Comparison of ENCODE assay signal across 22 cellular contexts in the genomic region with DNA sequence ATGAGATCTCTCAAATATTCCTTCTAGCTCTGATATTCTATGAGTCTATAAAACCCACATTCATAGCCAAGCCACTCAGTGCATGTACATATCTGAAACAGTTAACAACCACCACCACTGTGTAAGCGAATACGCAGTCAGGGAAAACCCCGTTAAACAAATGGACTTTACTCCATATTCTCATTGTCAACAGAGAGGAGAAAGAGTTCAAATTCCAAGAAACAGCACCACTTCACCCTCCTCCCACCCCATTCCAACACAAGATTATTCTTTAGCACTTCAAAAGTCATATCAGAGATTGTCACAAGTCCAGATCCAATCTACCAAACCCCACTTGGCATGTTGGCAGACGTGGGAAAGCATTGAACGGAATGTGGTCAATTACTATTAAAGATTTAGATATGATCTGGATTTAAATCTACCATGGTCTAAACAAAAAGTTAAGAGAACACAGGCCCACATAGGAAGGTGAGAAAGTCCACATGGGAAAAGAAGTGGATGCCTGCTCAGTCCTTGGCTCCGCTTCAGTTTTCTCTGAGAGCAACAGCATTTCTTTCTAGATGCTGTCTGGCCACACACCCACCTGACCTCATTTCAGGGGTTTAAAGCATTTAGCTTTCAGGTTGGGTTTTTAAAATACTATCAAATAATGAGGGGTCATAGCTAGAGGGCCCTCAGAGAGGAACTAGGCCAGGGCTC. TPM values are rescaled to one million over a fixed set of nuclear protein-coding genes. Genes with fewer than 3 reads are reported as not detected.
DNase-seq lines count a peak whose midpoint lies in the region; ATAC-seq, FAIRE-seq and TF ChIP-seq lines count a peak whose summit lies in the region.
"Had no signal": no experiment of that assay in that cellular context is flagged by ENCODE, and none has a peak within 500 bp of the region (broad histone marks: within the 10 kb centered on the region; RNA-seq: fewer than 3 reads in every experiment).

No MANE protein-coding gene starts in this region.

- H3K4me1 ChIP-seq in Caco-2 (peaks cover 19% of the 10 kb centered on the region), body of pancreas (peaks cover 9% of the 10 kb centered on the region), pancreas (no peaks in the 10 kb centered on the region)
- H3K4me1 ChIP-seq: BLaER1 treated with 17β-estradiol and CSF1 and Interleukin-3, amounts not matched to agents 10 nM and 100 nM had no signal

- H3K4me3 ChIP-seq in Caco-2 (ENCODE audit: low read depth, low read length) (no peak overlapping the region), body of pancreas (no peak overlapping the region), pancreas (no peak overlapping the region)
- H3K4me3 ChIP-seq: BLaER1 treated with 17β-estradiol and CSF1 and Interleukin-3, amounts not matched to agents 10 nM and 100 nM; PC-9 had no signal

- POLR2A ChIA-PET in Caco-2 (lab: Charles Lee), result no interaction called here

- peak overlapping the region; percentile 84 for H3K27ac Mint-ChIP-seq in Caco-2 (ENCODE audit: unreplicated experiment)
- H3K27ac Mint-ChIP-seq in activated T-cell treated with anti-CD3 and anti-CD28 coated beads, Interleukin-2, amount 50 U/mL, for 72 hours, result no peak overlapping the region
- H3K27ac Mint-ChIP-seq: CD4-positive, alpha-beta memory T cell had no signal

- no peaks in the 10 kb centered on the region for H3K9me3 Mint-ChIP-seq in Caco-2 (ENCODE audit: unreplicated experiment)
- H3K9me3 Mint-ChIP-seq in activated T-cell treated with anti-CD3 and anti-CD28 coated beads, Interleukin-2, amount 50 U/mL, for 72 hours, result no peaks in the 10 kb centered on the region
- H3K9me3 Mint-ChIP-seq: CD4-positive, alpha-beta memory T cell had no signal

- no peaks in the 10 kb centered on the region for H3K27me3 ChIP-seq in Caco-2 (replicated peaks; ENCODE audit: control insufficient read depth, insufficient read depth, low read length)
- H3K27me3 ChIP-seq in body of pancreas, result no peaks in the 10 kb centered on the region
- H3K27me3 ChIP-seq in pancreas, result no peaks in the 10 kb centered on the region
- H3K27me3 ChIP-seq: BLaER1 treated with 17β-estradiol and CSF1 and Interleukin-3, amounts not matched to agents 10 nM and 100 nM had no signal

- 18 to 19% methylated on average over 5 to 6 of the region's 6 CpGs for WGBS in body of pancreas, 2 donors
- 31 to 38% methylated on average over 6 of the region's 6 CpGs for WGBS in pancreas, 2 donors

- H3K27ac ChIP-seq in body of pancreas (peak overlapping the region in 2 of 4 donors; percentile 26 to 41), pancreas (peak overlapping the region in 2 of 4 donors; percentile 20 to 42)
- H3K27ac ChIP-seq: BLaER1 treated with 17β-estradiol and CSF1 and Interleukin-3, amounts not matched to agents 10 nM and 100 nM; PC-9 had no signal

- no peak for TF ChIP-seq CTCF in Caco-2 (IDR thresholded peaks at IDR 0.05; ENCODE audit: insufficient read depth in 1 of 2, low read depth in 1 of 2, low read length in 1 of 2, severe bottlenecking in 1 of 2, unreplicated experiment in 1 of 2)
- no peak for TF ChIP-seq CTCF in body of pancreas (IDR thresholded peaks at IDR 0.05)
- TF ChIP-seq CTCF in pancreas (IDR thresholded peaks at IDR 0.05), result no peak

- CTCF ChIA-PET in Caco-2 (lab: Charles Lee), result no interaction called here

- peak; percentile 37 to 39 for DNase-seq in Caco-2
- peak in 1 of 4 donors; percentile 2 for DNase-seq in body of pancreas
- DNase-seq in left lobe of liver (ENCODE audit: low spot score), result no peak
- DNase-seq in pancreas, result no peak
- no peak for DNase-seq in hippocampal formation (lab: John Stamatoyannopoulos, UW)
- DNase-seq in NCI-H2029 treated with DMSO at 0.1 percent for 48 hours (lab: John Stamatoyannopoulos, UW), result no peak
- DNase-seq in activated T-cell treated with anti-CD3 and anti-CD28 coated beads, Interleukin-2, amount 50 U/mL, for 72 hours, result no peak
- DNase-seq in NCI-H1105 (lab: John Stamatoyannopoulos, UW), result no peak
- DNase-seq: 8988T; CD4-positive, alpha-beta memory T cell; DMS153; GOT3; HCEC 1CT; Karpas-422; NCI-H1694 treated with DMSO at 0.1 percent for 48 hours; NCI-H748 treated with DMSO at 0.1 percent for 48 hours; PC-9; RPMI8226; SHP77 had no signal

- ATAC-seq in body of pancreas (peak; percentile 59), left lobe of liver (peak; percentile 83), pancreas (peak; percentile 46 to 93 (median 77))
- no peak for ATAC-seq in activated T-cell treated with anti-CD3 and anti-CD28 coated beads, Interleukin-2, amount 50 U/mL, for 72 hours (replicated peaks in 1 of 2)

- intact Hi-C loops in Caco-2 (cut with micrococcal nuclease; ENCODE audit: unreplicated experiment), result loop anchor here (2.0 kb wide), 2 partner anchors 14 to 40 kb away; partner anchors contain the start of gene KLHL13
- intact Hi-C loops in body of pancreas (cut with DNase I), result no loop called here
- intact Hi-C loops in pancreas (cut with DNase I), result no loop called here

- H3K27me3 Mint-ChIP-seq in Caco-2 (ENCODE audit: insufficient read depth, unreplicated experiment), result no peaks in the 10 kb centered on the region
- no peaks in the 10 kb centered on the region for H3K27me3 Mint-ChIP-seq in activated T-cell treated with anti-CD3 and anti-CD28 coated beads, Interleukin-2, amount 50 U/mL, for 72 hours (ENCODE audit: low read depth)

- peaks cover 14% of the 10 kb centered on the region for H3K4me1 Mint-ChIP-seq in Caco-2 (ENCODE audit: low read depth, unreplicated experiment)
- H3K4me1 Mint-ChIP-seq in activated T-cell treated with anti-CD3 and anti-CD28 coated beads, Interleukin-2, amount 50 U/mL, for 72 hours (ENCODE audit: low read depth), result no peaks in the 10 kb centered on the region
- H3K4me1 Mint-ChIP-seq: CD4-positive, alpha-beta memory T cell had no signal

- no peaks in the 10 kb centered on the region for H3K9me3 ChIP-seq in Caco-2
- H3K9me3 ChIP-seq in body of pancreas, result no peaks in the 10 kb centered on the region
- no peaks in the 10 kb centered on the region for H3K9me3 ChIP-seq in pancreas
- H3K9me3 ChIP-seq: BLaER1 treated with 17β-estradiol and CSF1 and Interleukin-3, amounts not matched to agents 10 nM and 100 nM had no signal

- no peak for TF ChIP-seq POLR2A in body of pancreas (IDR thresholded peaks at IDR 0.05)

- no peaks in the 10 kb centered on the region for H3K36me3 Mint-ChIP-seq in Caco-2 (ENCODE audit: insufficient read depth, unreplicated experiment)
- H3K36me3 Mint-ChIP-seq in activated T-cell treated with anti-CD3 and anti-CD28 coated beads, Interleukin-2, amount 50 U/mL, for 72 hours (ENCODE audit: insufficient read depth in 2 of 2), result no peaks in the 10 kb centered on the region
- H3K36me3 Mint-ChIP-seq: CD4-positive, alpha-beta memory T cell had no signal

- H3K4me3 Mint-ChIP-seq in Caco-2 (ENCODE audit: unreplicated experiment), result peak overlapping the region; percentile 22
- H3K4me3 Mint-ChIP-seq in activated T-cell treated with anti-CD3 and anti-CD28 coated beads, Interleukin-2, amount 50 U/mL, for 72 hours, result no peak overlapping the region
- H3K4me3 Mint-ChIP-seq: CD4-positive, alpha-beta memory T cell had no signal

- FAIRE-seq in pancreas (lab: Jason Lieb, UNC), result peak; percentile 81
- FAIRE-seq: GM12891 had no signal

- no TSS peak for BruUV-seq in Caco-2 (replicated peaks; lab: Mats Ljungman, UMichigan)

- H3K36me3 ChIP-seq in Caco-2 (ENCODE audit: control insufficient read depth, insufficient read depth, low read length) (no peaks in the 10 kb centered on the region), body of pancreas (replicated peaks in 1 of 2; ENCODE audit: insufficient read depth in 1 of 2, low read depth in 2 of 2) (no peaks in the 10 kb centered on the region), pancreas (no peaks in the 10 kb centered on the region)
- H3K36me3 ChIP-seq: BLaER1 treated with 17β-estradiol and CSF1 and Interleukin-3, amounts not matched to agents 10 nM and 100 nM had no signal

RNA-seq across cellular contexts. Expression of gene KLHL13, which starts 39.8 kb away (rescaled TPM):
- total RNA-seq in Caco-2 (2022) (8.7 and 9.1 TPM in 2 replicates), body of pancreas (1 to 10 TPM; 3.0 to 3.4 TPM), left lobe of liver (1.0 TPM), pancreas (1 to 10 TPM; 1.7 to 4.9 (median 3.4) TPM)
- polyA plus RNA-seq in pancreas, result 1 to 10 TPM; 1.1 to 1.5 TPM
- 1 to 10 TPM; 1.3 to 1.6 TPM for total RNA-seq in activated T-cell treated with anti-CD3 and anti-CD28 coated beads, Interleukin-2, amount 50 U/mL, for 72 hours
- total RNA-seq: G401, PC-9 had no signal

Comparison
In these comparisons a context has a peak if more than half of its experiments do, and no peak if none do; other contexts are left out.
1. DNase-seq: peak in Caco-2 (2 of 2); none in left lobe of liver (single experiment), pancreas (0 of 6), hippocampal formation (0 of 2), NCI-H2029 treated with DMSO at 0.1 percent for 48 hours (single experiment), activated T-cell treated with anti-CD3 and anti-CD28 coated beads, Interleukin-2, amount 50 U/mL, for 72 hours (0 of 2) and NCI-H1105 (single experiment).
2. ATAC-seq: peak in body of pancreas (single experiment), left lobe of liver (single experiment) and pancreas (4 of 4); none in activated T-cell treated with anti-CD3 and anti-CD28 coated beads, Interleukin-2, amount 50 U/mL, for 72 hours (0 of 2).